Comparison of ENCODE assay signal across 29 cellular contexts in genomic region chr7:52369922-52370321, GRCh38.
"Had no signal": no experiment of that assay in that cellular context is flagged by ENCODE, and none has a peak within 500 bp of the region (broad histone marks: within the 10 kb centered on the region; RNA-seq: fewer than 3 reads in every experiment).

No MANE protein-coding gene starts in this region.

- H3K4me1 Mint-ChIP-seq: naive thymus-derived CD4-positive, alpha-beta T cell; natural killer cell; nephron; neural progenitor cell; stimulated activated effector memory CD8-positive, alpha-beta T cell treated with anti-CD3 and anti-CD28 coated beads, Interleukin-12 subunit alpha, Interleukin-12 subunit beta, amount 100 ng/mL, for 72 hours; stimulated activated naive B cell treated with anti-CD40 and anti-IgM and Interleukin-4, amounts not matched to agents 10 μg/mL and 1 μg/mL and 100 μg/mL, for 72 hours had no signal

- H3K4me2 ChIP-seq: neural progenitor cell, smooth muscle cell had no signal

- H3K27ac Mint-ChIP-seq: natural killer cell; nephron; neural progenitor cell; progenitor cell of endocrine pancreas; stimulated activated effector memory CD8-positive, alpha-beta T cell treated with anti-CD3 and anti-CD28 coated beads, Interleukin-12 subunit alpha, Interleukin-12 subunit beta, amount 100 ng/mL, for 72 hours; stimulated activated naive B cell treated with anti-CD40 and anti-IgM and Interleukin-4, amounts not matched to agents 10 μg/mL and 1 μg/mL and 100 μg/mL, for 72 hours; stimulated activated naive CD8-positive, alpha-beta T cell treated with anti-CD3 and anti-CD28 coated beads, Interleukin-15, Interleukin-2, amounts not matched to agents 100 ng/mL and 50 ng/mL, for 24 hours; type B pancreatic cell had no signal

- H2AFZ ChIP-seq: neural progenitor cell, parathyroid adenoma had no signal

- DNase-seq: naive thymus-derived CD4-positive, alpha-beta T cell; natural killer cell; occipital lobe; ovary; posterior cingulate gyrus; psoas muscle; right cardiac atrium; spleen; stimulated activated CD4-positive, alpha-beta T cell treated with anti-CD3 and anti-CD28 coated beads, Interleukin-12 subunit alpha, Interleukin-12 subunit beta, amount 100 ng/mL, for 4 hours; stimulated activated CD4-positive, alpha-beta T cell treated with anti-CD3 and anti-CD28 coated beads, Interleukin-1b, Interleukin-23, amount 100 ng/mL, for 48 hours; stimulated activated CD4-positive, alpha-beta T cell treated with anti-CD3 and anti-CD28 coated beads, Interleukin-4, amount 100 ng/mL, for 24 hours; stimulated activated naive B cell treated with anti-CD40 and anti-IgM and Interleukin-4, amounts not matched to agents 10 μg/mL and 1 μg/mL and 100 μg/mL, for 72 hours; stimulated activated naive CD4-positive, alpha-beta T cell treated with Interleukin-2 at 50 U/mL for 16 hours; stomach; thyroid gland; transverse colon; upper lobe of right lung; uterus had no signal

- H3K9me3 Mint-ChIP-seq: nephron, type B pancreatic cell had no signal

- H3K27ac ChIP-seq: neural progenitor cell, ovary, parathyroid adenoma, psoas muscle, skin epidermis, spleen, stomach, thoracic aorta, thyroid gland, transverse colon, upper lobe of right lung, uterus had no signal

- H3K4me3 ChIP-seq: neural progenitor cell, ovary, psoas muscle, skin epidermis, smooth muscle cell, spleen, stomach, thoracic aorta, thyroid gland, transverse colon, upper lobe of right lung, uterus had no signal

- ATAC-seq: naive thymus-derived CD4-positive, alpha-beta T cell; natural killer cell; psoas muscle; right cardiac atrium; sciatic nerve; stimulated activated effector memory CD8-positive, alpha-beta T cell treated with anti-CD3 and anti-CD28 coated beads, Interleukin-12 subunit alpha, Interleukin-12 subunit beta, amount 100 ng/mL, for 72 hours; stimulated activated naive B cell treated with anti-CD40 and anti-IgM and Interleukin-4, amounts not matched to agents 10 μg/mL and 1 μg/mL and 100 μg/mL, for 72 hours; upper lobe of right lung had no signal

- H3K4me1 ChIP-seq: neural progenitor cell, parathyroid adenoma, psoas muscle, spleen, stomach, thyroid gland, transverse colon, upper lobe of right lung, uterus had no signal

- H3K27me3 Mint-ChIP-seq: naive thymus-derived CD4-positive, alpha-beta T cell; progenitor cell of endocrine pancreas; stimulated activated naive B cell treated with anti-CD40 and anti-IgM and Interleukin-4, amounts not matched to agents 10 μg/mL and 1 μg/mL and 100 μg/mL, for 72 hours; stimulated activated naive CD8-positive, alpha-beta T cell treated with anti-CD3 and anti-CD28 coated beads, Interleukin-15, Interleukin-2, amounts not matched to agents 100 ng/mL and 50 ng/mL, for 24 hours had no signal

- H3K27me3 ChIP-seq: neural progenitor cell, ovary, spleen, stomach, thyroid gland, transverse colon, upper lobe of right lung, uterus had no signal

- H3K9ac ChIP-seq: neural progenitor cell, parathyroid adenoma had no signal

- H3K79me2 ChIP-seq: parathyroid adenoma had no signal

- H3K9me3 ChIP-seq: ovary, psoas muscle, stomach, thoracic aorta, thyroid gland, upper lobe of right lung, uterus had no signal

- H3K36me3 Mint-ChIP-seq: naive thymus-derived CD4-positive, alpha-beta T cell; neural progenitor cell; stimulated activated effector memory CD8-positive, alpha-beta T cell treated with anti-CD3 and anti-CD28 coated beads, Interleukin-12 subunit alpha, Interleukin-12 subunit beta, amount 100 ng/mL, for 72 hours; stimulated activated naive B cell treated with anti-CD40 and anti-IgM and Interleukin-4, amounts not matched to agents 10 μg/mL and 1 μg/mL and 100 μg/mL, for 72 hours; type B pancreatic cell had no signal

- H3K36me3 ChIP-seq: neural progenitor cell, ovary, spleen, stomach, thoracic aorta, thyroid gland, transverse colon, upper lobe of right lung, uterus had no signal

- H3K4me3 Mint-ChIP-seq: naive thymus-derived CD4-positive, alpha-beta T cell; natural killer cell; nephron; neural progenitor cell; stimulated activated effector memory CD8-positive, alpha-beta T cell treated with anti-CD3 and anti-CD28 coated beads, Interleukin-12 subunit alpha, Interleukin-12 subunit beta, amount 100 ng/mL, for 72 hours; stimulated activated naive B cell treated with anti-CD40 and anti-IgM and Interleukin-4, amounts not matched to agents 10 μg/mL and 1 μg/mL and 100 μg/mL, for 72 hours; stimulated activated naive CD8-positive, alpha-beta T cell treated with anti-CD3 and anti-CD28 coated beads, Interleukin-15, Interleukin-2, amounts not matched to agents 100 ng/mL and 50 ng/mL, for 24 hours; type B pancreatic cell had no signal
